ENCODE assay signal across 11 cellular contexts in genomic region chr22:46788426-46789168, GRCh38. TPM values are rescaled to one million over a fixed set of nuclear protein-coding genes. Genes with fewer than 3 reads are reported as not detected.
DNase-seq lines count a peak whose midpoint lies in the region; FAIRE-seq and TF ChIP-seq lines count a peak whose summit lies in the region.
"Had no signal": no experiment of that assay in that cellular context is flagged by ENCODE, and none has a peak within 500 bp of the region (broad histone marks: within the 10 kb centered on the region; RNA-seq: fewer than 3 reads in every experiment).

No MANE protein-coding gene starts in this region.

- H3K9me3 ChIP-seq in kidney (ENCODE audit: control insufficient read depth in 1 of 2, low read length in 2 of 2) (no peaks in the 10 kb centered on the region), colonic mucosa (no peaks in the 10 kb centered on the region)
- H3K9me3 ChIP-seq: testis had no signal

- peaks cover 49% of the 10 kb centered on the region for H3K4me1 Mint-ChIP-seq in T-helper 1 cell treated with Interleukin-12 subunit alpha and Interleukin-12 subunit beta and Interleukin-4 antibody, amounts not matched to agents 30 μg/mL and 1 μg/mL, for 36 hours (ENCODE audit: low read depth)

- intact Hi-C loops in kidney (cut with DNase I): no loop called here
- intact Hi-C loops in colonic mucosa (cut with DNase I): no loop called here

- H3K9me3 Mint-ChIP-seq in T-helper 1 cell treated with Interleukin-12 subunit alpha and Interleukin-12 subunit beta and Interleukin-4 antibody, amounts not matched to agents 30 μg/mL and 1 μg/mL, for 36 hours: no peaks in the 10 kb centered on the region

- no peaks in the 10 kb centered on the region for H3K27me3 ChIP-seq in colonic mucosa
- H3K27me3 ChIP-seq: testis had no signal

- FAIRE-seq in kidney (lab: Jason Lieb, UNC): no peak
- FAIRE-seq: HTR-8/SVneo had no signal

- no peak for TF ChIP-seq CTCF in GM13977 (IDR thresholded peaks at IDR 0.05; ENCODE audit: extremely low read depth, insufficient read depth, missing control alignments)
- no peak for TF ChIP-seq CTCF in kidney (IDR thresholded peaks at IDR 0.05; ENCODE audit: borderline replicate concordance, extremely low read depth, insufficient read depth)
- TF ChIP-seq CTCF in colonic mucosa (IDR thresholded peaks at IDR 0.05): no peak

- no peaks in the 10 kb centered on the region for H3K27me3 Mint-ChIP-seq in T-helper 1 cell treated with Interleukin-12 subunit alpha and Interleukin-12 subunit beta and Interleukin-4 antibody, amounts not matched to agents 30 μg/mL and 1 μg/mL, for 36 hours (ENCODE audit: low read depth)

- peak; percentile 21 for DNase-seq in CD1c-positive myeloid dendritic cell (ENCODE audit: extremely low spot score)
- peak; percentile 71 for DNase-seq in GM13977 (ENCODE audit: low spot score)
- peak; percentile 36 for DNase-seq in kidney
- no peak for DNase-seq in colonic mucosa
- no peak for DNase-seq in foreskin melanocyte
- no peak for DNase-seq in NCI-H128 (lab: John Stamatoyannopoulos, UW; ENCODE audit: unreplicated experiment)
- no peak for DNase-seq in stimulated activated CD4-positive, alpha-beta T cell treated with anti-CD3 and anti-CD28 coated beads, Interleukin-2, amount 100 ng/mL, for 24 hours
- DNase-seq: NCI-H1436 treated with DMSO at 0.1 percent for 48 hours, testis had no signal

- H3K9ac ChIP-seq in kidney (ENCODE audit: low read length in 2 of 2) (no peak overlapping the region), colonic mucosa (ENCODE audit: low read depth in 2 of 2, low read length in 2 of 2) (no peak overlapping the region)

- H3K36me3 ChIP-seq in kidney (ENCODE audit: control insufficient read depth in 1 of 2, insufficient read depth in 2 of 2, low read length in 2 of 2) (peaks cover 0 to 4% of the 10 kb centered on the region in 2 donors), colonic mucosa (peaks cover 4% of the 10 kb centered on the region)

- peak overlapping the region; percentile 88 for H3K27ac Mint-ChIP-seq in T-helper 1 cell treated with Interleukin-12 subunit alpha and Interleukin-12 subunit beta and Interleukin-4 antibody, amounts not matched to agents 30 μg/mL and 1 μg/mL, for 36 hours

- peak overlapping the region; percentile 60 for H3K4me3 Mint-ChIP-seq in T-helper 1 cell treated with Interleukin-12 subunit alpha and Interleukin-12 subunit beta and Interleukin-4 antibody, amounts not matched to agents 30 μg/mL and 1 μg/mL, for 36 hours

- peaks cover 0 to 9% of the 10 kb centered on the region in 2 donors for H3K4me1 ChIP-seq in kidney (ENCODE audit: control insufficient read depth in 1 of 2, insufficient read depth in 1 of 2, low read depth in 1 of 2, low read length in 2 of 2)
- H3K4me1 ChIP-seq in colonic mucosa: no peaks in the 10 kb centered on the region
- H3K4me1 ChIP-seq: testis had no signal

- in situ Hi-C loops in GM13977 (cut with MboI; ENCODE audit: low pct_unique_long_range_greater_than_20kb, low sequenced_read_pairs, unreplicated experiment): no loop called here

- no peak overlapping the region for H3K4me3 ChIP-seq in kidney (ENCODE audit: low read length in 2 of 2)
- H3K4me3 ChIP-seq in colonic mucosa: no peak overlapping the region
- H3K4me3 ChIP-seq: testis had no signal

- H3K36me3 Mint-ChIP-seq in T-helper 1 cell treated with Interleukin-12 subunit alpha and Interleukin-12 subunit beta and Interleukin-4 antibody, amounts not matched to agents 30 μg/mL and 1 μg/mL, for 36 hours (ENCODE audit: low read depth): peaks cover 17% of the 10 kb centered on the region

- H3K27ac ChIP-seq in kidney (ENCODE audit: low read depth in 2 of 2, low read length in 2 of 2): no peak overlapping the region
- H3K27ac ChIP-seq in colonic mucosa: no peak overlapping the region
- H3K27ac ChIP-seq: testis had no signal

RNA-seq across cellular contexts. Expression of gene TBC1D22A, which starts 26.1 kb away (rescaled TPM):
- total RNA-seq in kidney: 39.4 TPM
- polyA plus RNA-seq in kidney (ENCODE audit: insufficient read depth, low read depth, low replicate concordance): 24.6 TPM
- total RNA-seq in colonic mucosa: 10 to 100 TPM; 34.2 to 36.4 TPM

RNA-seq across cellular contexts. Expression of gene CERK, which starts 50.5 kb away (rescaled TPM):
- 28.2 TPM for total RNA-seq in kidney
- 21.6 TPM for polyA plus RNA-seq in kidney (ENCODE audit: insufficient read depth, low read depth, low replicate concordance)
- total RNA-seq in colonic mucosa: 10 to 100 TPM; 24.7 to 46.6 TPM

Comparison
In these comparisons a context has a peak if more than half of its experiments do, and no peak if none do; other contexts are left out.
1. DNase-seq: peak in CD1c-positive myeloid dendritic cell (single experiment), GM13977 (single experiment) and kidney (single experiment); none in colonic mucosa (single experiment), foreskin melanocyte (single experiment), NCI-H128 (single experiment) and stimulated activated CD4-positive, alpha-beta T cell treated with anti-CD3 and anti-CD28 coated beads, Interleukin-2, amount 100 ng/mL, for 24 hours (0 of 2).